Comparison of ENCODE assay signal across 27 cellular contexts in genomic region chr11:1928891-1929541, GRCh38. TPM values are rescaled to one million over a fixed set of nuclear protein-coding genes. Genes with fewer than 3 reads are reported as not detected.
DNase-seq lines count a peak whose midpoint lies in the region; ATAC-seq and TF ChIP-seq lines count a peak whose summit lies in the region.
"Had no signal": no experiment of that assay in that cellular context is flagged by ENCODE, and none has a peak within 500 bp of the region (broad histone marks: within the 10 kb centered on the region; RNA-seq: fewer than 3 reads in every experiment).

No MANE protein-coding gene starts in this region.

- H3K27me3 ChIP-seq in SK-N-SH (ENCODE audit: insufficient read depth), result no peaks in the 10 kb centered on the region
- H3K27me3 ChIP-seq in osteoblast (ENCODE audit: insufficient read depth, low read length), result no peaks in the 10 kb centered on the region
- H3K27me3 ChIP-seq: breast epithelium had no signal

- no peak for TF ChIP-seq CTCF in SK-N-SH (IDR thresholded peaks at IDR 0.05)
- TF ChIP-seq CTCF in GM13977 (IDR thresholded peaks at IDR 0.05; ENCODE audit: extremely low read depth, insufficient read depth, missing control alignments), result no peak
- TF ChIP-seq CTCF in osteoblast (IDR thresholded peaks at IDR 0.05; ENCODE audit: extremely low read depth, low read depth, low read length), result no peak

- no peaks in the 10 kb centered on the region for H3K36me3 ChIP-seq in SK-N-SH (replicated peaks in 1 of 2; ENCODE audit: control insufficient read depth in 1 of 2, insufficient read depth in 2 of 2, low read length in 1 of 2)
- no peaks in the 10 kb centered on the region for H3K36me3 ChIP-seq in osteoblast (ENCODE audit: insufficient read depth, low read length)
- H3K36me3 ChIP-seq: breast epithelium, HAP-1, lower lobe of right lung, thoracic aorta had no signal

- DNase-seq in SK-N-SH (peak; percentile 29), GM13977 (ENCODE audit: low spot score) (peak; percentile 23), iPS-NIHi7 (ENCODE audit: extremely low spot score) (peak; percentile 9), osteoblast (ENCODE audit: insufficient read length, low spot score, missing footprints) (peak; percentile 38), NCI-H187 treated with DMSO at 0.1 percent for 48 hours (lab: John Stamatoyannopoulos, UW) (no peak), ecto neural progenitor cell (ENCODE audit: low spot score) (no peak)
- DNase-seq: activated CD8-positive, alpha-beta memory T cell treated with anti-CD3 and anti-CD28 coated beads, Interleukin-2, amount 50 U/mL, for 48 hours; CD4-positive, CD25-positive, alpha-beta regulatory T cell; effector memory CD4-positive, alpha-beta T cell; erythroblast; immature natural killer cell; NCI-H1048; NCI-H187; NCI-H524; PC-9; SIG-M5; stimulated activated naive CD8-positive, alpha-beta T cell treated with anti-CD3 and anti-CD28 coated beads, Interleukin-15, Interleukin-2, amounts not matched to agents 100 U/mL and 50 U/mL, for 24 hours had no signal

- no peaks in the 10 kb centered on the region for H3F3A ChIP-seq in SK-N-SH (replicated peaks; ENCODE audit: insufficient read depth)

- no peak for ATAC-seq in SK-N-SH treated with all-trans-retinoic acid at 6 μM for 48 hours
- ATAC-seq in GM21529 (IDR thresholded peaks at IDR 0.05; ENCODE audit: unreplicated experiment), result no peak
- ATAC-seq: lower lobe of right lung; stimulated activated naive CD8-positive, alpha-beta T cell treated with anti-CD3 and anti-CD28 coated beads, Interleukin-15, Interleukin-2, amounts not matched to agents 100 U/mL and 50 U/mL, for 24 hours had no signal

- H3K9ac ChIP-seq in SK-N-SH, result no peak overlapping the region

- H3K4me2 ChIP-seq in SK-N-SH, result no peak overlapping the region
- no peak overlapping the region for H3K4me2 ChIP-seq in osteoblast (ENCODE audit: insufficient read depth, low read length)
- H3K4me2 ChIP-seq: PC-9 had no signal

- no peak for TF ChIP-seq EP300 in SK-N-SH (IDR thresholded peaks at IDR 0.05; ENCODE audit: borderline replicate concordance in 1 of 2, low read depth in 1 of 2, low read length in 1 of 2)

- no peak for TF ChIP-seq RAD21 in SK-N-SH (IDR thresholded peaks at IDR 0.05; ENCODE audit: low read length)

- H3K79me2 ChIP-seq in SK-N-SH (ENCODE audit: insufficient read depth) (no peaks in the 10 kb centered on the region), osteoblast (ENCODE audit: insufficient read depth, low read length) (no peaks in the 10 kb centered on the region)

- H2AFZ ChIP-seq in SK-N-SH (ENCODE audit: low read depth) (no peak overlapping the region), osteoblast (ENCODE audit: low read length) (no peak overlapping the region)
- H2AFZ ChIP-seq: PC-9 had no signal

- no peaks in the 10 kb centered on the region for H3K9me3 ChIP-seq in SK-N-SH
- no peaks in the 10 kb centered on the region for H3K9me3 ChIP-seq in osteoblast (ENCODE audit: low read depth, low read length)
- H3K9me3 ChIP-seq: breast epithelium, HAP-1, lower lobe of right lung, thoracic aorta had no signal

- H3K4me1 ChIP-seq in SK-N-SH (ENCODE audit: control insufficient read depth in 1 of 2, insufficient read depth in 2 of 2, low read depth in 1 of 2, low read length in 1 of 2) (peaks cover 0 to 7% of the 10 kb centered on the region in 2 experiments; a peak in 1 of 4 replicates), osteoblast (ENCODE audit: insufficient read depth, low read length) (peaks cover 7% of the 10 kb centered on the region)
- H3K4me1 ChIP-seq: breast epithelium, HAP-1, lower lobe of right lung had no signal

- H3K27ac ChIP-seq in SK-N-SH (ENCODE audit: low read depth in 2 of 2, low read length in 1 of 2), result no peak overlapping the region
- H3K27ac ChIP-seq in osteoblast (ENCODE audit: low read depth, low read length), result no peak overlapping the region
- H3K27ac ChIP-seq: 22Rv1, lower lobe of right lung, PC-9, thoracic aorta had no signal

- in situ Hi-C loops in GM13977 (cut with MboI; ENCODE audit: low pct_unique_long_range_greater_than_20kb, low sequenced_read_pairs, unreplicated experiment), result no loop called here

- WGBS in SK-N-SH (ENCODE audit: low lambda C conversion rate), result 89% methylated on average over 17 of the region's 35 CpGs

- H3K9me2 ChIP-seq in SK-N-SH, result no peaks in the 10 kb centered on the region

- H4K20me1 ChIP-seq in SK-N-SH (ENCODE audit: insufficient read depth) (no peaks in the 10 kb centered on the region), osteoblast (ENCODE audit: insufficient read depth, low read length) (no peaks in the 10 kb centered on the region)

- H3K4me3 ChIP-seq in SK-N-SH (ENCODE audit: low read depth in 2 of 2, low read length in 1 of 2) (no peak overlapping the region), osteoblast (ENCODE audit: insufficient read depth, low read length) (no peak overlapping the region)
- H3K4me3 ChIP-seq: breast epithelium, HAP-1, lower lobe of right lung, PC-9, thoracic aorta had no signal

- POLR2A ChIA-PET in SK-N-SH (lab: Yijun Ruan, JAX), result no interaction called here

- CTCF ChIA-PET in SK-N-SH (lab: Yijun Ruan, JAX), result interaction anchor here (0.7 to 1.0 kb wide), 3 partner anchors 47 to 235 kb away, joined by 3 to 4 read pairs (median 3); no protein-coding TSS in a partner anchor

TF ChIP-seq in SK-N-SH, 30 proteins besides CTCF, POLR2A, EP300 and RAD21:
- no peak for TF ChIP-seq SIN3A (IDR thresholded peaks at IDR 0.05; ENCODE audit: borderline replicate concordance, low read depth, low read length)

TF ChIP-seq in SK-N-SH treated with all-trans-retinoic acid at 6 μM for 48 hours, 23 proteins besides CTCF, POLR2A, EP300 and RAD21:
- TF ChIP-seq ZNF8 (CRISPR knock-in tag; IDR thresholded peaks at IDR 0.05) (no peak), GLIS3 (CRISPR knock-in tag; IDR thresholded peaks at IDR 0.05) (no peak), ARNTL (CRISPR knock-in tag; IDR thresholded peaks at IDR 0.05; ENCODE audit: borderline replicate concordance, low read depth) (no peak), TOX (CRISPR knock-in tag; IDR thresholded peaks at IDR 0.05; ENCODE audit: borderline replicate concordance) (no peak), CSDC2 (CRISPR knock-in tag; IDR thresholded peaks at IDR 0.05) (no peak), ZFP30 (CRISPR knock-in tag; IDR thresholded peaks at IDR 0.05) (no peak), PPARA (CRISPR knock-in tag; IDR thresholded peaks at IDR 0.05; ENCODE audit: borderline replicate concordance) (no peak), ISL1 (CRISPR knock-in tag; IDR thresholded peaks at IDR 0.05) (no peak), CREB5 (CRISPR knock-in tag; IDR thresholded peaks at IDR 0.05; ENCODE audit: low read depth) (no peak), RARB (CRISPR knock-in tag; IDR thresholded peaks at IDR 0.05) (no peak), PATZ1 (CRISPR knock-in tag; IDR thresholded peaks at IDR 0.05; ENCODE audit: borderline replicate concordance) (no peak)
TF ChIP-seq in SK-N-SH treated with all-trans-retinoic acid at 6 μM for 48 hours: peak in this region for 0.

RNA-seq across cellular contexts. Expression of gene TNNT3, which starts 9.5 kb away (rescaled TPM):
- not detected in 2 replicates for polyA plus RNA-seq in SK-N-SH (2012; rRNA removed)
- polyA plus RNA-seq in SK-N-SH (2012; cell fraction: cytosol; rRNA removed), result not detected in 2 replicates
- 0.08 TPM in 1 of 2 replicates, not detected in the other for polyA plus RNA-seq in SK-N-SH (2012; cell fraction: nucleus; rRNA removed)
- not detected in 2 replicates for total RNA-seq in osteoblast
- total RNA-seq: fibroblast of villous mesenchyme, PC-9, progenitor cell of endocrine pancreas had no signal
- polyA plus RNA-seq: immature natural killer cell had no signal

RNA-seq across cellular contexts. Expression of gene MRPL23, which starts 18.1 kb away (rescaled TPM):
- polyA plus RNA-seq in SK-N-SH (2012; rRNA removed), result 226 and 264 TPM in 2 replicates
- polyA plus RNA-seq in SK-N-SH (2012; cell fraction: cytosol; rRNA removed), result 143 and 217 TPM in 2 replicates
- 105 and 186 TPM in 2 replicates for polyA plus RNA-seq in SK-N-SH (2012; cell fraction: nucleus; rRNA removed)
- 84.9 and 94.5 TPM in 2 replicates for total RNA-seq in osteoblast

RNA-seq across cellular contexts. Expression of gene PRR33, which starts 37.3 kb away (rescaled TPM):
- not detected in 2 replicates for polyA plus RNA-seq in SK-N-SH (2012; rRNA removed)
- polyA plus RNA-seq in SK-N-SH (2012; cell fraction: cytosol; rRNA removed), result not detected in 2 replicates
- not detected in 2 replicates for polyA plus RNA-seq in SK-N-SH (2012; cell fraction: nucleus; rRNA removed)
- not detected in 2 replicates for total RNA-seq in osteoblast
- total RNA-seq: breast epithelium; CD4-positive, CD25-positive, alpha-beta regulatory T cell; fibroblast of villous mesenchyme; lower lobe of right lung; mucosa of gallbladder; PC-9; progenitor cell of endocrine pancreas had no signal

Comparison
In these comparisons a context has a peak if more than half of its experiments do, and no peak if none do; other contexts are left out.
1. DNase-seq: peak in SK-N-SH (single experiment), GM13977 (single experiment), iPS-NIHi7 (single experiment) and osteoblast (single experiment); none in NCI-H187 treated with DMSO at 0.1 percent for 48 hours (single experiment) and ecto neural progenitor cell (single experiment).